ENCODE assay signal across 17 cellular contexts in the genomic region with DNA sequence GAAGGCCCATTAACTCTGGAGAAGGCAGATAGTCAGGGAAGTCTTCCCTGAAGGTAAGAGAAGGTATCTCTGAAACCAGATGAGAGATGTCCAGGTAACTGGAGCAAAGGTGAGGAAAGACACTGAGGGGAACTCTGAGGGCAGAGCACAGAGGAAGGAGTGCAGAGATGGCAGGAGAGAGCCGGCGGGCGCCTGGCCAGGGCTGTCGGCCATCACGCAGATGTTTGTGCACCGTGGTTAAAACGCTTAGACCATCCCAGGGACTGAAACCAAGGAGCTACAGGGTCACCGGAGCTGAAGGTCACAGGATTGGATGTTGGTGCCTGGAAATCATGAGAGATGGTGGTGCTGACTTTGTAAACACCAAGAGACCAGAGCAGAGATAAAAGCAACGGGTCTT. TPM values are rescaled to one million over a fixed set of nuclear protein-coding genes. Genes with fewer than 3 reads are reported as not detected.
"Had no signal": no experiment of that assay in that cellular context is flagged by ENCODE, and none has a peak within 500 bp of the region (broad histone marks: within the 10 kb centered on the region; RNA-seq: fewer than 3 reads in every experiment).

No MANE protein-coding gene starts in this region.

- FAIRE-seq: pancreas had no signal

- H3K27ac ChIP-seq: epithelial cell of prostate, foreskin keratinocyte, pancreas, prostate gland, tibial artery, upper lobe of right lung, vagina had no signal

- DNase-seq: effector memory CD4-positive, alpha-beta T cell; foreskin keratinocyte; head of caudate nucleus; hippocampal formation; kidney glomerular epithelial cell; mammary epithelial cell; natural killer cell; occipital lobe; pancreas; stimulated activated CD4-positive, alpha-beta T cell treated with anti-CD3 and anti-CD28 coated beads, Interleukin-4, amount 100 ng/mL, for 1 hour; stimulated activated CD8-positive, alpha-beta memory T cell treated with anti-CD3 and anti-CD28 coated beads, Interleukin-4, amount 100 ng/mL, for 48 hours; tibial artery; upper lobe of right lung had no signal

- H3K4me1 ChIP-seq: pancreas, prostate gland, upper lobe of right lung, vagina had no signal

- ATAC-seq: foreskin keratinocyte; stimulated activated effector memory CD8-positive, alpha-beta T cell treated with anti-CD3 and anti-CD28 coated beads, Interleukin-12 subunit alpha, Interleukin-12 subunit beta, amount 100 ng/mL, for 72 hours; upper lobe of right lung had no signal

- H3K9me3 ChIP-seq: pancreas, prostate gland, tibial artery, upper lobe of right lung, vagina had no signal

- H3K27me3 ChIP-seq: foreskin keratinocyte, pancreas, tibial artery, vagina had no signal

- H3K36me3 ChIP-seq: pancreas, prostate gland, tibial artery, upper lobe of right lung, vagina had no signal

- H3K4me3 ChIP-seq: pancreas, prostate gland, tibial artery, upper lobe of right lung, vagina had no signal

RNA-seq across cellular contexts. Expression of a gene that starts 55.4 kb away (rescaled TPM):
- total RNA-seq: natural killer cell had no signal
